10 cellular contexts compared by ENCODE assay signal in the genomic region with DNA sequence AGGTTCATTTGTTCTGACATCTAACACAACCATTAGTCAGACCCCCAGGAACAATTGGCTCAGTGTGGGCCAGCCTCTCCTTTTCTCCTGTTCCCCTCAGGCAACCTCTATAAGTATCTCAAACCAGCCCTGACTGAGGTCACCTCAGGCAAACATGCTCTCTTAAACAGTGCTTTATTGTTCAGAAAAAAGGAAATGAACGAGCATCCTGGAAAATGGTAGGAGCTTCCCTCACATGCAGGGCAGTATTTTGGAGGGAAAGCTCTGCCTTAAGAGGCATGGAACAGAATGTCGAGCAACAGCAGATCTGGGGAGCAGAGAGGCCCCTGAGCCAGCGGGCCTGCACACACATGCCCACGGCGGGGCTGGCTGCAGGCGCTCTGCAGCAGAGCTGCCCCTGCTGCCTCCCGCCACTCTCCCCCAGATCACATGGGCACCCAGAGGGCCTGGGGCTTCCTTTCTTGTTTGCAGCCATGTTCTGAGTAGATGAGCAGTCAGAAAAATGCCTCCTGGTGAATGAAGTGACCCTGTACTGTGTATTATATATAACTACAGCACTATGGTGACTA. TPM values are rescaled to one million over a fixed set of nuclear protein-coding genes. Genes with fewer than 3 reads are reported as not detected.
A peak's percentile ranks its signal among the peaks of the same experiment; 100 is the strongest.
DNase-seq lines count a peak whose midpoint lies in the region; ATAC-seq and TF ChIP-seq lines count a peak whose summit lies in the region.
"Had no signal": no experiment of that assay in that cellular context is flagged by ENCODE, and none has a peak within 500 bp of the region (broad histone marks: within the 10 kb centered on the region; RNA-seq: fewer than 3 reads in every experiment).

No MANE protein-coding gene starts in this region.

- ATAC-seq in HG03521 (IDR thresholded peaks at IDR 0.05; ENCODE audit: unreplicated experiment) = no peak
- ATAC-seq in HG02763 (IDR thresholded peaks at IDR 0.05; ENCODE audit: unreplicated experiment) = no peak

- H3K9me3 Mint-ChIP-seq in brain = no peaks in the 10 kb centered on the region
- no peaks in the 10 kb centered on the region for H3K9me3 Mint-ChIP-seq in T-helper 2 cell treated with Interferon-gamma antibody and Interleukin-4, amounts not matched to agents 5 μg/mL and 100 μg/mL, for 36 hours

- H3K4me1 Mint-ChIP-seq in brain = peaks cover 23% of the 10 kb centered on the region
- H3K4me1 Mint-ChIP-seq in T-helper 2 cell treated with Interferon-gamma antibody and Interleukin-4, amounts not matched to agents 5 μg/mL and 100 μg/mL, for 36 hours (ENCODE audit: low read depth) = no peaks in the 10 kb centered on the region

- H3K36me3 Mint-ChIP-seq in brain = peaks cover 5% of the 10 kb centered on the region
- no peaks in the 10 kb centered on the region for H3K36me3 Mint-ChIP-seq in T-helper 2 cell treated with Interferon-gamma antibody and Interleukin-4, amounts not matched to agents 5 μg/mL and 100 μg/mL, for 36 hours (ENCODE audit: low read depth)

- peak overlapping the region in 4 of 5 experiments; percentile 31 to 61 (median 56) for H3K4me3 Mint-ChIP-seq in brain
- H3K4me3 Mint-ChIP-seq in T-helper 2 cell treated with Interferon-gamma antibody and Interleukin-4, amounts not matched to agents 5 μg/mL and 100 μg/mL, for 36 hours = no peak overlapping the region
- H3K4me3 Mint-ChIP-seq: activated naive CD8-positive, alpha-beta T cell had no signal

- peak overlapping the region; percentile 88 to 99 (median 96) for H3K27ac Mint-ChIP-seq in brain
- H3K27ac Mint-ChIP-seq in T-helper 2 cell treated with Interferon-gamma antibody and Interleukin-4, amounts not matched to agents 5 μg/mL and 100 μg/mL, for 36 hours = no peak overlapping the region
- H3K27ac Mint-ChIP-seq: activated naive CD8-positive, alpha-beta T cell had no signal

- TF ChIP-seq CTCF in brain (conservative IDR thresholded peaks at IDR 0.05) = no peak

- peaks cover 3% of the 10 kb centered on the region for H3K27me3 Mint-ChIP-seq in brain
- no peaks in the 10 kb centered on the region for H3K27me3 Mint-ChIP-seq in T-helper 2 cell treated with Interferon-gamma antibody and Interleukin-4, amounts not matched to agents 5 μg/mL and 100 μg/mL, for 36 hours (ENCODE audit: low read depth)

- DNase-seq in DMS153 (lab: John Stamatoyannopoulos, UW) = peak; percentile 26
- peak; percentile 75 for DNase-seq in NCI-H146 (lab: John Stamatoyannopoulos, UW)
- peak; percentile 78 for DNase-seq in left kidney (ENCODE audit: low read depth, low spot score)
- no peak for DNase-seq in NCI-H446 treated with DMSO at 0.1 percent for 48 hours (lab: John Stamatoyannopoulos, UW)
- DNase-seq in T-helper 2 cell treated with Interferon-gamma antibody and Interleukin-4, amounts not matched to agents 5 μg/mL and 100 μg/mL, for 36 hours (ENCODE audit: low spot score) = no peak
- DNase-seq: uterus had no signal

RNA-seq across cellular contexts. Expression of a gene that starts 42.0 kb away (rescaled TPM):
- polyA plus RNA-seq in brain (ENCODE audit: insufficient read depth, low read depth, low replicate concordance) = 7.6 TPM

RNA-seq across cellular contexts. Expression of a gene that starts 56.6 kb away (rescaled TPM):
- polyA plus RNA-seq in brain (ENCODE audit: insufficient read depth, low read depth, low replicate concordance) = 8.7 TPM

Comparison
In these comparisons a context has a peak if more than half of its experiments do, and no peak if none do; other contexts are left out.
1. DNase-seq: peak in DMS153 (single experiment), NCI-H146 (single experiment) and left kidney (single experiment); none in NCI-H446 treated with DMSO at 0.1 percent for 48 hours (single experiment) and T-helper 2 cell treated with Interferon-gamma antibody and Interleukin-4, amounts not matched to agents 5 μg/mL and 100 μg/mL, for 36 hours (single experiment).